ENCODE assay signal across 12 cellular contexts in the genomic region with DNA sequence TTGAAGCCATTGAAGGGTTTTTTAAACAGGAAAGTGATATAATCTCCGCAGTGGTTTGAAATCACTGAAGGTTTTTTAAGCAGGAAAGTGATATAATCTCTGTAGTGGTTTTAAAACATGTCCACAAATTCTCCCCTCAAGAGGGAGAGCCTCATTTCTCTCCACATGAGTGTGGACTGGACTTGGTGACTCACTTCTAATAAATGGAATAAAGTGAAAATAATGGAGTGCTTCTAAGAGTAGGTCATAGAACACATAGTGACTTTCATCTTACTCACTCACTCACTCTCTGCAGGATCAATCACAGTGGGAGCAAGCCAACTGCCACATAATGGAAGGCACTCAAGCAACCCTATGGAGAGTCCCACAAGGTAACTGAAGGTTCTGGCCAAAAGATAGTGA. TPM values are rescaled to one million over a fixed set of nuclear protein-coding genes. Genes with fewer than 3 reads are reported as not detected.
DNase-seq lines count a peak whose midpoint lies in the region; ATAC-seq, FAIRE-seq and TF ChIP-seq lines count a peak whose summit lies in the region.
"Had no signal": no experiment of that assay in that cellular context is flagged by ENCODE, and none has a peak within 500 bp of the region (broad histone marks: within the 10 kb centered on the region; RNA-seq: fewer than 3 reads in every experiment).

No MANE protein-coding gene starts in this region.

- dilution Hi-C loops in keratinocyte (cut with MboI; ENCODE audit: extremely low pct_ligation_motif_present, low sequenced_read_pairs): no loop called here

- H2AFZ ChIP-seq in astrocyte (ENCODE audit: low read depth, low read length): no peak overlapping the region
- no peak overlapping the region for H2AFZ ChIP-seq in keratinocyte (ENCODE audit: control insufficient read depth, low read length)
- no peak overlapping the region for H2AFZ ChIP-seq in GM23338

- H3K9me1 ChIP-seq in keratinocyte (ENCODE audit: control insufficient read depth, extremely low read depth, insufficient read depth, low read length): no peaks in the 10 kb centered on the region

- H3K9ac ChIP-seq in astrocyte (ENCODE audit: low read length) (no peak overlapping the region), keratinocyte (ENCODE audit: control insufficient read depth, extremely low read depth, insufficient read depth, low read length) (no peak overlapping the region)

- H3K27ac ChIP-seq in AG04450 (ENCODE audit: low read depth, low read length): peak overlapping the region; percentile 22
- peak overlapping the region; percentile 59 for H3K27ac ChIP-seq in astrocyte (ENCODE audit: low read depth, low read length)
- H3K27ac ChIP-seq in keratinocyte (ENCODE audit: control insufficient read depth, insufficient read depth, low read length): peak overlapping the region; percentile 45
- H3K27ac ChIP-seq in GM23338 (ENCODE audit: low read depth): no peak overlapping the region

- H3K27me3 Mint-ChIP-seq in astrocyte (ENCODE audit: low read depth, unreplicated experiment) (no peaks in the 10 kb centered on the region), GM23338 (ENCODE audit: insufficient read depth, low read depth, poor library complexity) (peaks cover 2% of the 10 kb centered on the region)

- POLR2A ChIA-PET in AG04450 (lab: Yijun Ruan, JAX): no interaction called here

- TF ChIP-seq CTCF in AG04450 (IDR thresholded peaks at IDR 0.05; ENCODE audit: low read depth, low read length): no peak
- no peak for TF ChIP-seq CTCF in astrocyte (IDR thresholded peaks at IDR 0.05; ENCODE audit: insufficient read depth, low read depth, low read length)
- no peak for TF ChIP-seq CTCF in keratinocyte (optimal IDR thresholded peaks at IDR 0.05 in 1 of 3, IDR thresholded peaks at IDR 0.05 in 1 of 3, conservative IDR thresholded peaks at IDR 0.05 in 1 of 3; ENCODE audit: extremely low read depth in 1 of 3, insufficient read depth in 2 of 3, low read length in 3 of 3)
- TF ChIP-seq CTCF in GM23338 (conservative IDR thresholded peaks at IDR 0.05; ENCODE audit: low read depth in 2 of 2): no peak

- H3K4me1 Mint-ChIP-seq in astrocyte (ENCODE audit: low read depth, unreplicated experiment) (peaks cover 8% of the 10 kb centered on the region), GM23338 (no peaks in the 10 kb centered on the region)
- H3K4me1 Mint-ChIP-seq: naive B cell had no signal

- no peak for ATAC-seq in GM23338

- no peaks in the 10 kb centered on the region for H3F3A ChIP-seq in GM23338 (replicated peaks; ENCODE audit: low read depth)

- peaks cover 5% of the 10 kb centered on the region for H3K4me1 ChIP-seq in astrocyte (ENCODE audit: insufficient read depth, low read length)
- H3K4me1 ChIP-seq in keratinocyte (ENCODE audit: control insufficient read depth, extremely low read depth, insufficient read depth, low read length): peaks cover 13% of the 10 kb centered on the region
- H3K4me1 ChIP-seq in GM23338 (ENCODE audit: insufficient read depth): no peaks in the 10 kb centered on the region

- H3K27me3 ChIP-seq in AG04450 (ENCODE audit: control insufficient read depth, insufficient read depth, low read length) (no peaks in the 10 kb centered on the region), astrocyte (ENCODE audit: insufficient read depth, low read length) (no peaks in the 10 kb centered on the region), keratinocyte (ENCODE audit: control insufficient read depth, extremely low read depth, insufficient read depth, low read length) (no peaks in the 10 kb centered on the region), GM23338 (ENCODE audit: insufficient read depth) (no peaks in the 10 kb centered on the region)

- H3K27ac Mint-ChIP-seq in astrocyte (ENCODE audit: unreplicated experiment): peak overlapping the region; percentile 29
- no peak overlapping the region for H3K27ac Mint-ChIP-seq in GM23338
- H3K27ac Mint-ChIP-seq: naive B cell had no signal

- no peak for DNase-seq in AG04450 (ENCODE audit: low read depth, low spot score)
- peak; percentile 67 for DNase-seq in HPDE6-E6E7 (ENCODE audit: extremely low spot score)
- DNase-seq in astrocyte (ENCODE audit: low read depth): peak; percentile 94
- DNase-seq in keratinocyte (ENCODE audit: low read depth, low spot score): no peak
- DNase-seq in NCI-H82 treated with DMSO at 0.1 percent for 48 hours (lab: John Stamatoyannopoulos, UW; ENCODE audit: unreplicated experiment): no peak
- no peak for DNase-seq in activated CD4-positive, alpha-beta T cell treated with anti-CD3 and anti-CD28 coated beads for 4 hours
- no peak for DNase-seq in NCI-H748 (lab: John Stamatoyannopoulos, UW; ENCODE audit: unreplicated experiment)
- no peak for DNase-seq in GM23338 (ENCODE audit: low spot score)
- DNase-seq: central memory CD4-positive, alpha-beta T cell; KG1; naive B cell; NCI-H446 had no signal

- H3K4me2 ChIP-seq in astrocyte (ENCODE audit: low read length) (peak overlapping the region; percentile 49), keratinocyte (ENCODE audit: control insufficient read depth, extremely low read depth, insufficient read depth, low read depth, low read length) (peak overlapping the region; percentile 49), GM23338 (no peak overlapping the region)

- peak; percentile 97 for FAIRE-seq in astrocyte (lab: Jason Lieb, UNC)
- FAIRE-seq in keratinocyte (lab: Jason Lieb, UNC): peak; percentile 96

- peaks cover 87% of the 10 kb centered on the region for H3K79me2 ChIP-seq in astrocyte (ENCODE audit: insufficient read depth, low read length)
- peaks cover 79% of the 10 kb centered on the region for H3K79me2 ChIP-seq in keratinocyte (ENCODE audit: control insufficient read depth, insufficient read depth, low read length)
- peaks cover 82% of the 10 kb centered on the region for H3K79me2 ChIP-seq in GM23338 (replicated peaks; ENCODE audit: insufficient read depth)

- H4K20me1 ChIP-seq in astrocyte (ENCODE audit: insufficient read depth, low read length) (peaks cover 42% of the 10 kb centered on the region), keratinocyte (ENCODE audit: control insufficient read depth, extremely low read depth, insufficient read depth, low read length) (no peaks in the 10 kb centered on the region), GM23338 (replicated peaks; ENCODE audit: insufficient read depth) (peaks cover 20% of the 10 kb centered on the region)

- H3K36me3 Mint-ChIP-seq in astrocyte (ENCODE audit: low read depth, unreplicated experiment) (peaks cover 18% of the 10 kb centered on the region), GM23338 (ENCODE audit: low read depth) (peaks cover 32% of the 10 kb centered on the region)

- no peak overlapping the region for H3K4me3 ChIP-seq in AG04450 (ENCODE audit: low read depth, low read length)
- H3K4me3 ChIP-seq in astrocyte (ENCODE audit: insufficient read depth, low read depth, low read length): no peak overlapping the region
- no peak overlapping the region for H3K4me3 ChIP-seq in keratinocyte (ENCODE audit: control insufficient read depth in 2 of 3, extremely low read depth in 1 of 3, insufficient read depth in 2 of 3, low read depth in 1 of 3, low read length in 3 of 3)
- H3K4me3 ChIP-seq in GM23338: no peak overlapping the region

- H3K9me3 ChIP-seq in AG04450 (ENCODE audit: control insufficient read depth, insufficient read depth, low read length) (peaks cover 6% of the 10 kb centered on the region; the same call in 1 of the 2 replicates), astrocyte (ENCODE audit: insufficient read depth, low read depth, low read length) (peaks cover 5% of the 10 kb centered on the region), keratinocyte (ENCODE audit: control insufficient read depth, low read depth, low read length) (peaks cover 3% of the 10 kb centered on the region)

- H3K9me2 ChIP-seq in GM23338 (ENCODE audit: insufficient read depth): no peaks in the 10 kb centered on the region

- H3K36me3 ChIP-seq in astrocyte (ENCODE audit: insufficient read depth, low read length) (no peaks in the 10 kb centered on the region), keratinocyte (ENCODE audit: control insufficient read depth in 2 of 2, extremely low read depth in 1 of 2, insufficient read depth in 2 of 2, low read length in 2 of 2) (peaks cover 2 to 10% of the 10 kb centered on the region in 2 experiments), GM23338 (ENCODE audit: insufficient read depth) (peaks cover 7% of the 10 kb centered on the region)

- CTCF ChIA-PET in AG04450 (lab: Charles Lee): no interaction called here

- H3K4me3 Mint-ChIP-seq in astrocyte (ENCODE audit: unreplicated experiment): no peak overlapping the region
- no peak overlapping the region for H3K4me3 Mint-ChIP-seq in GM23338
- H3K4me3 Mint-ChIP-seq: naive B cell had no signal

- H3K9me3 Mint-ChIP-seq in astrocyte (ENCODE audit: unreplicated experiment) (peaks cover 9% of the 10 kb centered on the region), GM23338 (peaks cover 26% of the 10 kb centered on the region)

TF ChIP-seq in GM23338, 12 proteins besides CTCF, POLR2A, EP300 and RAD21 (continues in another document):
- no peak for TF ChIP-seq POLR2AphosphoS5 (IDR thresholded peaks at IDR 0.05; ENCODE audit: low read depth)
- no peak for TF ChIP-seq EZH2phosphoT487 (IDR thresholded peaks at IDR 0.05; ENCODE audit: unreplicated experiment)

RNA-seq across cellular contexts. Expression of a gene that starts 12.0 kb away (rescaled TPM):
- polyA plus RNA-seq in AG04450 (2011; rRNA removed): 60.6 and 82.7 TPM in 2 replicates
- 14.5 and 29.0 TPM in 2 replicates for polyA minus RNA-seq in AG04450 (2011; rRNA and poly(A)+ RNA removed)
- total RNA-seq in astrocyte: 25.5 and 35.1 TPM in 2 replicates
- polyA plus RNA-seq in keratinocyte: 30.9 to 112 TPM (median 89.7 TPM) in 3 replicates
- 28.2 TPM for polyA plus RNA-seq in keratinocyte (2011; ENCODE audit: low read depth)
- polyA plus RNA-seq in keratinocyte (2011; cell fraction: cytosol; rRNA removed): 49.6 and 89.7 TPM in 2 replicates
- 22.9 and 28.1 TPM in 2 replicates for polyA plus RNA-seq in keratinocyte (2011; cell fraction: nucleus; rRNA removed)
- polyA plus RNA-seq in keratinocyte (2012; ENCODE audit: low replicate concordance): 13.2 and 88.8 TPM in 2 replicates
- polyA minus RNA-seq in keratinocyte: 5.0 to 54.5 TPM (median 13.6 TPM) in 3 replicates
- 39.3 TPM for polyA minus RNA-seq in keratinocyte (2011; cell fraction: cytosol; rRNA and poly(A)+ RNA removed)
- polyA minus RNA-seq in keratinocyte (2011; cell fraction: nucleus; rRNA and poly(A)+ RNA removed): 5.5 and 11.1 TPM in 2 replicates
- total RNA-seq in GM23338 (2014; rRNA removed; shearing (Covaris generic)): 63.0 and 94.3 TPM in 2 replicates
- 206 and 211 TPM in 2 replicates for polyA plus RNA-seq in GM23338 (2016; fragmentation: Nextera tagmentation; extraction: Ambion mirVana)

Comparison
In these comparisons a context has a peak if more than half of its experiments do, and no peak if none do; other contexts are left out.
1. DNase-seq: peak in HPDE6-E6E7 (single experiment) and astrocyte (single experiment); none in AG04450 (single experiment), keratinocyte (single experiment), NCI-H82 treated with DMSO at 0.1 percent for 48 hours (single experiment), activated CD4-positive, alpha-beta T cell treated with anti-CD3 and anti-CD28 coated beads for 4 hours (0 of 2), NCI-H748 (single experiment) and GM23338 (single experiment).